ENCODE assay signal across 1 cellular context in the genomic region with DNA sequence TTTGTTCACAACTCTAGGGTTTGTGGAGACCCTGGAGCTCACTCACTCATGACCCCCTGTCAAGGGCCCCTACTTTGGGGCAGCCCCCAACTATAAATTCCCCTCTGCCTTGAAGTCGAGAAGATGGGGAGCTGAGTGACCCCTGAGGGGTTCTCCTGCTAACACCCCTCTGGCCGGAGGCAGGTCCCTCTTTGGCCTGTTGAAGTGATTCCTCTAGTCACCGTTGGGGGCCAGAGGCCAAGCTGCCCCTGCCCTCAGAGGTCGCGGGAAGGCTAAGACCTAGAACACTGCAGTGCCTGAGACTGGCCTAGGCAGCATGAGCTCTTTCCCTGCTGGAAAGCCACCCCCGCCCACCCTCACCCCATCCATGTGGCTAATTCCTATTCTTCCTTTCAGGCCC.
TF ChIP-seq lines count a peak whose summit lies in the region.

No MANE protein-coding gene starts in this region.

TF ChIP-seq in K562, 482 proteins besides CTCF, POLR2A, EP300 and RAD21 (continued from another document):
- no peak for TF ChIP-seq CHAMP1 (IDR thresholded peaks at IDR 0.05)
- no peak for TF ChIP-seq ZNF830 (CRISPR knock-in tag; IDR thresholded peaks at IDR 0.05)
- TF ChIP-seq BDP1 (IDR thresholded peaks at IDR 0.05; ENCODE audit: insufficient read depth, insufficient read length): no peak
- no peak for TF ChIP-seq ARID1B (IDR thresholded peaks at IDR 0.05)
- no peak for TF ChIP-seq RBM17 (IDR thresholded peaks at IDR 0.05; ENCODE audit: borderline replicate concordance, low read depth, low read length)
